In genomic region chr3:150183619-150184425, GRCh38 we compare ENCODE assay signal across 8 cellular contexts.
DNase-seq lines count a peak whose midpoint lies in the region; ATAC-seq lines count a peak whose summit lies in the region.

No MANE protein-coding gene starts in this region.

- DNase-seq in ACHN (peak; percentile 72), NCI-H2196 (lab: John Stamatoyannopoulos, UW; ENCODE audit: unreplicated experiment) (peak; percentile 84), dermis microvascular lymphatic vessel endothelial cell (ENCODE audit: low read depth in 2 of 2) (peak; percentile 11 to 74), left kidney (ENCODE audit: low read depth, low spot score) (peak; percentile 92)
- peak; percentile 31 to 40 for DNase-seq in activated CD4-positive, alpha-beta T cell treated with anti-CD3 and anti-CD28 coated beads for 4 hours
- peak; percentile 44 to 51 for DNase-seq in stimulated activated CD4-positive, alpha-beta T cell treated with anti-CD3 and anti-CD28 coated beads, Interleukin-2, amount 100 ng/mL, for 24 hours

- ATAC-seq in GM18519 (IDR thresholded peaks at IDR 0.05; ENCODE audit: low FRiP score, unreplicated experiment) (peak; percentile 56), HG03108 (IDR thresholded peaks at IDR 0.05; ENCODE audit: unreplicated experiment) (peak; percentile 86)

- in situ Hi-C loops in ACHN (cut with HindIII; ENCODE audit: low pct_ligation_motif_present, low pct_unique_long_range_greater_than_20kb, low sequenced_read_pairs), result no loop called here

Comparison
In these comparisons a context has a peak if more than half of its experiments do, and no peak if none do; other contexts are left out.
1. Peak in every context shown above with its lines: DNase-seq and ATAC-seq.
2. DNase-seq: peak in every context shown above with its lines; median percentile 92 in left kidney; 84 in NCI-H2196; 72 in ACHN; 48 in stimulated activated CD4-positive, alpha-beta T cell treated with anti-CD3 and anti-CD28 coated beads, Interleukin-2, amount 100 ng/mL, for 24 hours; 42 in dermis microvascular lymphatic vessel endothelial cell; 36 in activated CD4-positive, alpha-beta T cell treated with anti-CD3 and anti-CD28 coated beads for 4 hours.